Comparison of ENCODE assay signal across 8 cellular contexts in the genomic region with DNA sequence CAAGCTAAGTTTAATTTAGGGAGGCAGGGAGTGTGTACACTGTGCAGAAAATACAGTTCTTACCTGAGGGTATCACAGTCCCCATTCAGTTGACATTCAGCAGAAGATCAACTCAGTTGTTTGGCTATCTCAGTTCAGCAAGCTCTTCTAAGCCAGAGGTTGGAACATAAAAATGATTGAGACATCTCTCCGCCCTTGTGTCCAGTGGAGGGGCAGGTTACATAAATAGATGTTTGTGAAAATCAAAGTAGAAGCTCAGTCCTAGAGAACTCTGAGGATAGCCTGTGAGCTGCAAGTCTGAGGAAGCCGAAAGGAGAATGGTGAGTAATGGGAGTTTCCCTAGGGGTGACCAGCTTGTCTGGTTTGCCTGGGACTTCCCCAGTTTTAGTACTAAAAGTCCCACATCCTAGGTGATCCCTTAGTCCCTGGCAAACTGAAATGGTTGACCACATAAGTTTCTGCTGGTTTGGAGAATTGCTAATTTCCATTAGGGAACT.
A peak's percentile ranks its signal among the peaks of the same experiment; 100 is the strongest.
DNase-seq lines count a peak whose midpoint lies in the region; ATAC-seq and TF ChIP-seq lines count a peak whose summit lies in the region.

No MANE protein-coding gene starts in this region.

- no peaks in the 10 kb centered on the region for H3K27me3 Mint-ChIP-seq in CD4-positive, alpha-beta T cell
- H3K27me3 Mint-ChIP-seq in effector memory CD8-positive, alpha-beta T cell = no peaks in the 10 kb centered on the region

- H3K4me3 Mint-ChIP-seq in CD4-positive, alpha-beta T cell = no peak overlapping the region
- no peak overlapping the region for H3K4me3 Mint-ChIP-seq in effector memory CD8-positive, alpha-beta T cell

- POLR2A ChIA-PET in CD4-positive, alpha-beta T cell (lab: Charles Lee) = interaction anchor here (0.9 to 1.1 kb wide), 2 partner anchors 10 to 250 kb away, joined by 3 read pairs; no protein-coding TSS in a partner anchor

- H3K9me3 ChIP-seq in CD4-positive, alpha-beta T cell (ENCODE audit: control insufficient read depth, low read length) = no peaks in the 10 kb centered on the region

- peaks cover 5% of the 10 kb centered on the region for H3K4me1 Mint-ChIP-seq in CD4-positive, alpha-beta T cell (ENCODE audit: low read depth)
- H3K4me1 Mint-ChIP-seq in effector memory CD8-positive, alpha-beta T cell (ENCODE audit: low read depth in 2 of 2) = peaks cover 2 to 8% of the 10 kb centered on the region in 2 donors

- peak; percentile 41 for ATAC-seq in CD4-positive, alpha-beta T cell (ENCODE audit: poor library complexity)
- ATAC-seq in GM19324 (IDR thresholded peaks at IDR 0.05; ENCODE audit: low FRiP score, unreplicated experiment) (peak; percentile 86), HG03135 (IDR thresholded peaks at IDR 0.05; ENCODE audit: unreplicated experiment) (peak; percentile 91)
- peak; percentile 88 for ATAC-seq in effector memory CD8-positive, alpha-beta T cell (replicated peaks)

- no peaks in the 10 kb centered on the region for H3K27me3 ChIP-seq in CD4-positive, alpha-beta T cell (ENCODE audit: control insufficient read depth, insufficient read depth, low read length)

- no peak overlapping the region for H3K27ac ChIP-seq in CD4-positive, alpha-beta T cell (ENCODE audit: low read depth, low read length)

- no peaks in the 10 kb centered on the region for H3K9me3 Mint-ChIP-seq in CD4-positive, alpha-beta T cell
- H3K9me3 Mint-ChIP-seq in effector memory CD8-positive, alpha-beta T cell = no peaks in the 10 kb centered on the region

- H3K36me3 Mint-ChIP-seq in CD4-positive, alpha-beta T cell (ENCODE audit: low read depth) = no peaks in the 10 kb centered on the region
- no peaks in the 10 kb centered on the region for H3K36me3 Mint-ChIP-seq in effector memory CD8-positive, alpha-beta T cell (ENCODE audit: insufficient read depth)

- no peak overlapping the region for H3K27ac Mint-ChIP-seq in CD4-positive, alpha-beta T cell
- H3K27ac Mint-ChIP-seq in effector memory CD8-positive, alpha-beta T cell = no peak overlapping the region

- intact Hi-C loops in CD4-positive, alpha-beta T cell (cut with DNase I, micrococcal nuclease) = loop anchor here in 1 of 2 experiments (5.0 kb wide), 1 partner anchor 418 kb away; no protein-coding TSS in a partner anchor

- TF ChIP-seq CTCF in CD4-positive, alpha-beta T cell (IDR thresholded peaks at IDR 0.05) = no peak

- DNase-seq in CD4-positive, alpha-beta T cell = no peak
- DNase-seq in effector memory CD8-positive, alpha-beta T cell = no peak
- DNase-seq in cerebellar nuclear complex (lab: John Stamatoyannopoulos, UW) (no peak), Ammon's horn (ENCODE audit: low spot score) (no peak), NOMO-1 treated with dmso at 0.1 percent for 144 hours (lab: John Stamatoyannopoulos, UW; ENCODE audit: unreplicated experiment) (no peak), COLO829 (ENCODE audit: low spot score) (no peak)

- CTCF ChIA-PET in CD4-positive, alpha-beta T cell (lab: Charles Lee) = interaction anchor here (0.9 to 1.3 kb wide), 3 partner anchors 10 to 13 kb away, joined by 4 to 6 read pairs (median 4); no protein-coding TSS in a partner anchor

Comparison
In these comparisons a context has a peak if more than half of its experiments do, and no peak if none do; other contexts are left out.
1. ATAC-seq: peak in every context shown above with its lines; median percentile 91 in HG03135; 88 in effector memory CD8-positive, alpha-beta T cell; 86 in GM19324; 41 in CD4-positive, alpha-beta T cell.